In the genomic region with DNA sequence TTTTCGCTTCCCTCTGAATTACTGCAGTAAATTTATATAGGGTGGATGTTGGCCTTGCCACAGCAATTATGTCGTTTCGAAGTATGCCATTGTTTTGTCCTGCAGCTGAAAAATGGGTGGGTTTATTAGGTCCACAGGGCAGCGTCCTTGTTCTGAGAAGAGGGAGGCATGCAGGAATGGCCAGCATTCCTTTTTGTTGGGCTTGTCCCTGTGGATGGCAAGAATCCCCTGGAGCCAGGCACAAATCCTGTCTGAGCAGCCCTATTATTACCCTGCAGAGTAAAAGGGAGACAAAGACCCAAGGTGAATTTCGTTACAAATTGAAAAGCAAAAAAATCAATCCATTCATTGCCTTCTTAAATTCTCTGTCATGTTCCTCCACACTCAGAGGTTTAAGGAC, we compare ENCODE assay signal across 22 cellular contexts.
"Had no signal": no experiment of that assay in that cellular context is flagged by ENCODE, and none has a peak within 500 bp of the region (broad histone marks: within the 10 kb centered on the region; RNA-seq: fewer than 3 reads in every experiment).

No MANE protein-coding gene starts in this region.

- H3K27me3 ChIP-seq: breast epithelium had no signal

- H3K4me3 Mint-ChIP-seq: activated naive CD4-positive, alpha-beta T cell treated with anti-CD3 and anti-CD28 coated beads for 36 hours; activated naive CD8-positive, alpha-beta T cell treated with anti-CD3 and anti-CD28 coated beads, Interleukin-2, amount 10 ng/mL, durations not matched to agents 7 days and 5 days; activated T-cell treated with anti-CD3 and anti-CD28 coated beads, Interleukin-2, amount 50 U/mL, for 72 hours; central memory CD8-positive, alpha-beta T cell; effector memory CD8-positive, alpha-beta T cell; natural killer cell treated with Interleukin-12 subunit alpha and Interleukin-12 subunit beta and Interleukin-15 and Interleukin-18, amount 100 ng/mL, for 72 hours; T-helper 2 cell treated with Interferon-gamma antibody and Interleukin-4, amounts not matched to agents 5 μg/mL and 100 μg/mL, for 36 hours had no signal

- H3K4me1 ChIP-seq: breast epithelium, parathyroid adenoma had no signal

- H3K9me3 ChIP-seq: breast epithelium had no signal

- H3K79me2 ChIP-seq: parathyroid adenoma had no signal

- H2AFZ ChIP-seq: parathyroid adenoma had no signal

- DNase-seq: activated CD4-positive, alpha-beta T cell treated with anti-CD3 and anti-CD28 coated beads, Interleukin-2, amount 50 U/mL, for 4 hours; activated effector memory CD4-positive, alpha-beta T cell treated with Interleukin-2 at 50 U/mL for 16 hours; activated naive CD4-positive, alpha-beta T cell treated with anti-CD3 and anti-CD28 coated beads for 36 hours; activated naive CD8-positive, alpha-beta T cell treated with anti-CD3 and anti-CD28 coated beads, Interleukin-2, amount 10 ng/mL, durations not matched to agents 7 days and 5 days; activated T-cell treated with anti-CD3 and anti-CD28 coated beads, Interleukin-2, amount 50 U/mL, for 72 hours; amniotic stem cell; dorsolateral prefrontal cortex; effector memory CD8-positive, alpha-beta T cell; glutamatergic neuron; hippocampal formation; left cardiac atrium; nucleus accumbens; right cardiac atrium; stimulated activated CD4-positive, alpha-beta T cell treated with anti-CD3 and anti-CD28 coated beads, Interleukin-12 subunit alpha, Interleukin-12 subunit beta, amount 100 ng/mL, for 4 hours; stimulated activated CD4-positive, alpha-beta T cell treated with anti-CD3 and anti-CD28 coated beads, Interleukin-4, amount 100 ng/mL, for 4 hours; stimulated activated naive CD8-positive, alpha-beta T cell treated with anti-CD3 and anti-CD28 coated beads, Interleukin-15, Interleukin-2, amounts not matched to agents 100 U/mL and 50 U/mL, for 24 hours had no signal

- ATAC-seq: activated T-cell treated with anti-CD3 and anti-CD28 coated beads, Interleukin-2, amount 50 U/mL, for 72 hours; effector memory CD8-positive, alpha-beta T cell; esophagus mucosa; left cardiac atrium; natural killer cell treated with Interleukin-12 subunit alpha and Interleukin-12 subunit beta and Interleukin-15 and Interleukin-18, amount 100 ng/mL, for 72 hours; right cardiac atrium; stimulated activated naive CD8-positive, alpha-beta T cell treated with anti-CD3 and anti-CD28 coated beads, Interleukin-15, Interleukin-2, amounts not matched to agents 100 U/mL and 50 U/mL, for 24 hours had no signal

- H3K27ac ChIP-seq: breast epithelium, dorsolateral prefrontal cortex, parathyroid adenoma had no signal

- H3K27me3 Mint-ChIP-seq: activated naive CD8-positive, alpha-beta T cell treated with anti-CD3 and anti-CD28 coated beads, Interleukin-2, amount 10 ng/mL, durations not matched to agents 7 days and 5 days; central memory CD8-positive, alpha-beta T cell; effector memory CD8-positive, alpha-beta T cell; natural killer cell treated with Interleukin-12 subunit alpha and Interleukin-12 subunit beta and Interleukin-15 and Interleukin-18, amount 100 ng/mL, for 72 hours had no signal

- H3K27ac Mint-ChIP-seq: activated naive CD4-positive, alpha-beta T cell treated with anti-CD3 and anti-CD28 coated beads for 36 hours; activated naive CD8-positive, alpha-beta T cell treated with anti-CD3 and anti-CD28 coated beads, Interleukin-2, amount 10 ng/mL, durations not matched to agents 7 days and 5 days; T-helper 2 cell treated with Interferon-gamma antibody and Interleukin-4, amounts not matched to agents 5 μg/mL and 100 μg/mL, for 36 hours had no signal

- H3K36me3 ChIP-seq: breast epithelium had no signal

- H3K9me3 Mint-ChIP-seq: activated naive CD4-positive, alpha-beta T cell treated with anti-CD3 and anti-CD28 coated beads for 36 hours; central memory CD8-positive, alpha-beta T cell; effector memory CD8-positive, alpha-beta T cell had no signal

- H3K9ac ChIP-seq: parathyroid adenoma had no signal

- H3K4me3 ChIP-seq: breast epithelium, dorsolateral prefrontal cortex had no signal
